9 cellular contexts compared by ENCODE assay signal in genomic region chr12:49231881-49232650, GRCh38. TPM values are rescaled to one million over a fixed set of nuclear protein-coding genes. Genes with fewer than 3 reads are reported as not detected.
DNase-seq lines count a peak whose midpoint lies in the region; ATAC-seq and TF ChIP-seq lines count a peak whose summit lies in the region.
"Had no signal": no experiment of that assay in that cellular context is flagged by ENCODE, and none has a peak within 500 bp of the region (broad histone marks: within the 10 kb centered on the region; RNA-seq: fewer than 3 reads in every experiment).

No MANE protein-coding gene starts in this region.

- no peaks in the 10 kb centered on the region for H3K9me3 Mint-ChIP-seq in neural crest cell

- H3K36me3 Mint-ChIP-seq in neural crest cell (ENCODE audit: low read depth) = no peaks in the 10 kb centered on the region

- H3K4me3 ChIP-seq in BE2C (ENCODE audit: low read depth, low read length) = peak overlapping the region; percentile 47

- H3K27ac Mint-ChIP-seq in neural crest cell (ENCODE audit: unreplicated experiment) = peak overlapping the region; percentile 99

- H3K9me3 ChIP-seq in BE2C = no peaks in the 10 kb centered on the region
- H3K9me3 ChIP-seq: Caco-2 had no signal

- no peaks in the 10 kb centered on the region for H3K36me3 ChIP-seq in BE2C

- H3K4me3 Mint-ChIP-seq in neural crest cell = peak overlapping the region; percentile 75

- no peak for ATAC-seq in GM18520 (IDR thresholded peaks at IDR 0.05; ENCODE audit: unreplicated experiment)
- ATAC-seq in GM19455 (IDR thresholded peaks at IDR 0.05; ENCODE audit: unreplicated experiment) = no peak

- TF ChIP-seq CTCF in BE2C (IDR thresholded peaks at IDR 0.05; ENCODE audit: low read depth, low read length) (no peak), neural crest cell (conservative IDR thresholded peaks at IDR 0.05) (no peak)

- H3K4me1 ChIP-seq in BE2C = peaks cover 32% of the 10 kb centered on the region
- H3K4me1 ChIP-seq: Caco-2 had no signal

- H3K27me3 ChIP-seq in BE2C = no peaks in the 10 kb centered on the region

- H3K4me1 Mint-ChIP-seq in neural crest cell = peaks cover 62% of the 10 kb centered on the region

- no peaks in the 10 kb centered on the region for H3K27me3 Mint-ChIP-seq in neural crest cell (ENCODE audit: low read depth)

- DNase-seq in BE2C = peak; percentile 52
- DNase-seq in NCI-H2029 (lab: John Stamatoyannopoulos, UW) = peak; percentile 22
- peak; percentile 24 for DNase-seq in cerebellum (ENCODE audit: low spot score)
- DNase-seq in neural crest cell (ENCODE audit: low read depth, low spot score) = no peak
- no peak for DNase-seq in inferior parietal cortex (ENCODE audit: extremely low spot score)
- no peak for DNase-seq in H4 (ENCODE audit: low spot score)
- DNase-seq: Caco-2 had no signal

RNA-seq across cellular contexts. Expression of gene TUBA1C, which starts 32.8 kb away (rescaled TPM):
- polyA plus RNA-seq in BE2C (2012; ENCODE audit: insufficient read depth, insufficient read length, low read depth) = 10.0 TPM
- 46.1 TPM for total RNA-seq in cerebellum
- 203 and 208 TPM in 2 replicates for total RNA-seq in neural crest cell
- total RNA-seq in H4 (2014; rRNA removed; shearing (Covaris generic)) = 1,223 and 1,559 TPM in 2 replicates

RNA-seq across cellular contexts. Expression of gene TUBA1A, which starts 43.2 kb away (rescaled TPM):
- polyA plus RNA-seq in BE2C (2012; ENCODE audit: insufficient read depth, insufficient read length, low read depth) = 1,431 TPM
- total RNA-seq in cerebellum (3,426 TPM), neural crest cell (1,729 and 1,742 TPM in 2 replicates)
- total RNA-seq in H4 (2014; rRNA removed; shearing (Covaris generic)) = 403 and 523 TPM in 2 replicates

Comparison
In these comparisons a context has a peak if more than half of its experiments do, and no peak if none do; other contexts are left out.
1. DNase-seq: peak in BE2C (single experiment), NCI-H2029 (single experiment) and cerebellum (single experiment); none in neural crest cell (single experiment), inferior parietal cortex (single experiment) and H4 (single experiment).